ENCODE assay signal across 15 cellular contexts in the genomic region with DNA sequence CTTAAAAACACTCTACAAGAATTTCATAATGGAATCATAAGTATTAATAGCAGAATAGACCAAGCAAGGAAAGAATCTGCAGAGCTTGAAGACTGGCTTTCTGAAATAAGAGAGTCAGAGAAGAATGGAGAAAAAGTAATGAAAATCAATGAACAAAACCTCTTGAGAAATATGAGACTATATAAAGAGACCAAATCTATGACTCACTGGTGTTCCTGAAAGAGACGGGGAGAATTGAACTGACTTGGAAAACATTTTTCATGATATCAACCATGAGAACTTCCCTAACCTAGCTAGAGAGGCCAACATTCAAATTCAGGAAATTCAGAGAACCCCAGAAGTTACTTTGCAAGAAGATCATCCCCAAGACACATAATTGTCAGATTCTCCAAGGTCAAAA.
DNase-seq lines count a peak whose midpoint lies in the region; ATAC-seq and TF ChIP-seq lines count a peak whose summit lies in the region.
"Had no signal": no experiment of that assay in that cellular context is flagged by ENCODE, and none has a peak within 500 bp of the region (broad histone marks: within the 10 kb centered on the region; RNA-seq: fewer than 3 reads in every experiment).

No MANE protein-coding gene starts in this region.

- peak overlapping the region; percentile 1; the same call in 1 of the 2 replicates for H3K4ac ChIP-seq in IMR-90 (ENCODE audit: low read depth, low read length)

- intact Hi-C loops in IMR-90 (cut with micrococcal nuclease) = no loop called here

- POLR2A ChIA-PET in IMR-90 (lab: Charles Lee; ENCODE audit: unreplicated experiment) (no interaction called here), GM10248 (lab: Yijun Ruan, JAX) (interaction anchor here (0.5 kb wide), 1 partner anchor 477 kb away, joined by 3 read pairs; no protein-coding TSS in a partner anchor)

- H2BK120ac ChIP-seq in IMR-90 (ENCODE audit: low read depth, low read length) = peak overlapping the region; percentile 27; the same call in 1 of the 2 replicates

- no peak overlapping the region for H2AK9ac ChIP-seq in IMR-90 (replicated peaks; ENCODE audit: low read depth, low read length, poor library complexity)

- no peak overlapping the region for H4K91ac ChIP-seq in IMR-90 (ENCODE audit: insufficient read depth, low read depth, low read length)

- H3K9me3 ChIP-seq in IMR-90 (ENCODE audit: control insufficient read depth, insufficient read depth, low read length) = peaks cover 7% of the 10 kb centered on the region; the same call in 1 of the 2 replicates
- no peaks in the 10 kb centered on the region for H3K9me3 ChIP-seq in HAP-1
- H3K9me3 ChIP-seq: Caco-2 had no signal

- H4K20me1 ChIP-seq in IMR-90 (ENCODE audit: insufficient read depth, low read length) = no peaks in the 10 kb centered on the region

- TF ChIP-seq POLR2A in IMR-90 (IDR thresholded peaks at IDR 0.05; ENCODE audit: low read depth, low read length) = no peak

- no peak overlapping the region for H3K9ac ChIP-seq in IMR-90 (ENCODE audit: low read depth, low read length)

- TF ChIP-seq CTCF in IMR-90 (conservative IDR thresholded peaks at IDR 0.05; ENCODE audit: low read depth, low read length) (no peak), astrocyte of the spinal cord (IDR thresholded peaks at IDR 0.05; ENCODE audit: low read depth, low read length) (no peak), fibroblast of pulmonary artery (IDR thresholded peaks at IDR 0.05; ENCODE audit: low read length, missing control alignments) (no peak), GM10248 (IDR thresholded peaks at IDR 0.05; ENCODE audit: control extremely low read depth, extremely low read depth, low read depth, missing control alignments) (no peak)

- no peak overlapping the region; the same call in 1 of the 2 replicates for H3K14ac ChIP-seq in IMR-90 (replicated peaks; ENCODE audit: low read depth, low read length)

- in situ Hi-C loops in IMR-90 (cut with MboI; ENCODE audit: low sequenced_read_pairs) (no loop called here), astrocyte of the spinal cord (cut with HindIII; ENCODE audit: low sequenced_read_pairs) (no loop called here), HAP-1 (cut with MboI; ENCODE audit: low sequenced_read_pairs) (no loop called here)

- no TSS peak for BruUV-seq in IMR-90 (replicated peaks; lab: Mats Ljungman, UMichigan)

- H3K23ac ChIP-seq in IMR-90 (ENCODE audit: low read depth, low read length) = no peak overlapping the region; the same call in 1 of the 2 replicates

- DNase-seq in DMS53 (lab: John Stamatoyannopoulos, UW) (peak; percentile 1), IMR-90 (peak; percentile 41), astrocyte of the spinal cord (ENCODE audit: low read depth, low spot score) (peak; percentile 45), fibroblast of pulmonary artery (ENCODE audit: low read depth) (peak; percentile 32), GM10248 (ENCODE audit: extremely low spot score) (no peak), HAP-1 (ENCODE audit: low spot score in 2 of 2) (no peak), ecto neural progenitor cell (ENCODE audit: low spot score) (no peak)
- DNase-seq: Caco-2; CD8-positive, alpha-beta memory T cell; H7; KBM-7 had no signal

- ATAC-seq in IMR-90 (ENCODE audit: low read depth) = no peak
- ATAC-seq in HG03135 (IDR thresholded peaks at IDR 0.05; ENCODE audit: unreplicated experiment) = no peak

- H3K56ac ChIP-seq in IMR-90 (ENCODE audit: extremely low read depth, insufficient read depth, low read length) = no peak overlapping the region

- dilution Hi-C loops in IMR-90 (cut with HindIII; ENCODE audit: low sequenced_read_pairs, unreplicated experiment) = no loop called here

- no peak overlapping the region; the same call in 1 of the 2 replicates for H3K18ac ChIP-seq in IMR-90 (ENCODE audit: low read depth, low read length)

- H3K4me3 ChIP-seq in IMR-90 (ENCODE audit: insufficient read depth, low read depth, low read length) (no peak overlapping the region), astrocyte of the spinal cord (ENCODE audit: low read depth, low read length) (no peak overlapping the region), fibroblast of pulmonary artery (replicated peaks; ENCODE audit: low read depth, low read length) (no peak overlapping the region), HAP-1 (no peak overlapping the region)
- H3K4me3 ChIP-seq: GM23338 had no signal

- H2AK5ac ChIP-seq in IMR-90 (ENCODE audit: low read depth, low read length) = no peak overlapping the region

- H3K9me1 ChIP-seq in IMR-90 (ENCODE audit: insufficient read depth, low read length) = peaks cover 12% of the 10 kb centered on the region

- H3K36me3 ChIP-seq in IMR-90 (ENCODE audit: control insufficient read depth, insufficient read depth, low read length) (no peaks in the 10 kb centered on the region), HAP-1 (replicated peaks) (no peaks in the 10 kb centered on the region)

- WGBS in IMR-90 (ENCODE audit: extremely low coverage in 2 of 2, insufficient read length in 1 of 2), 2 experiments = no CpG with 5 or more reads among the region's 1 CpG

- H2BK20ac ChIP-seq in IMR-90 (ENCODE audit: low read depth, low read length) = peak overlapping the region; percentile 29

- TF ChIP-seq RAD21 in IMR-90 (IDR thresholded peaks at IDR 0.05; ENCODE audit: low read length) = no peak

- H4K8ac ChIP-seq in IMR-90 (ENCODE audit: low read depth in 2 of 2, low read length in 2 of 2) = no peak overlapping the region

- peak overlapping the region; percentile 55; the same call in 1 of the 2 replicates for H3K4me2 ChIP-seq in IMR-90 (ENCODE audit: low read depth, low read length)
- H3K4me2 ChIP-seq: GM23338 had no signal

- H3K27me3 ChIP-seq in IMR-90 (ENCODE audit: control insufficient read depth, insufficient read depth, low read length) (no peaks in the 10 kb centered on the region), HAP-1 (ENCODE audit: low read depth) (no peaks in the 10 kb centered on the region)

- peaks cover 0 to 29% of the 10 kb centered on the region in 2 experiments; a peak in 2 of 4 replicates for H3K79me1 ChIP-seq in IMR-90 (ENCODE audit: low read depth in 1 of 2, low read length in 2 of 2)

- H2AFZ ChIP-seq in IMR-90 (replicated peaks; ENCODE audit: low read length, poor library complexity) = no peak overlapping the region
- H2AFZ ChIP-seq: GM23338 had no signal

- CTCF ChIA-PET in IMR-90 (lab: Yijun Ruan, JAX) (interaction anchor here (0.7 kb wide), 1 partner anchor 19 kb away, joined by 3 read pairs; no protein-coding TSS in a partner anchor), GM10248 (lab: Yijun Ruan, JAX) (interaction anchor here (1.0 to 1.3 kb wide), 3 partner anchors 10 to 309 kb away, joined by 3 read pairs; no protein-coding TSS in a partner anchor)

- no peak overlapping the region for H4K5ac ChIP-seq in IMR-90 (ENCODE audit: low read depth, low read length)

- no peak overlapping the region for H2BK15ac ChIP-seq in IMR-90 (ENCODE audit: low read depth, low read length)

- peak overlapping the region; percentile 66 for H2BK5ac ChIP-seq in IMR-90 (ENCODE audit: low read depth, low read length, poor library complexity, severe bottlenecking)

- H3K27ac ChIP-seq in IMR-90 (ENCODE audit: insufficient read depth, low read length) = no peak overlapping the region
- H3K27ac ChIP-seq: 22Rv1, HL-60 had no signal

- H3K4me1 ChIP-seq in IMR-90 (ENCODE audit: control insufficient read depth, insufficient read depth, low read length) (peaks cover 6% of the 10 kb centered on the region), HAP-1 (no peaks in the 10 kb centered on the region)
- H3K4me1 ChIP-seq: Caco-2 had no signal

TF ChIP-seq in IMR-90, 13 proteins besides CTCF, POLR2A, EP300 and RAD21:
- TF ChIP-seq NFE2L2 (IDR thresholded peaks at IDR 0.05; ENCODE audit: low read depth, low read length) = no peak
- TF ChIP-seq FOS (IDR thresholded peaks at IDR 0.05; ENCODE audit: low read depth, low read length) = no peak
- no peak for TF ChIP-seq RFX5 (IDR thresholded peaks at IDR 0.05; ENCODE audit: low read depth, low read length)
- TF ChIP-seq MAZ (IDR thresholded peaks at IDR 0.05; ENCODE audit: borderline replicate concordance, low read depth, low read length) = no peak
- TF ChIP-seq SMC3 (IDR thresholded peaks at IDR 0.05; ENCODE audit: low read depth, low read length) = no peak
- TF ChIP-seq MXI1 (IDR thresholded peaks at IDR 0.05; ENCODE audit: borderline replicate concordance, low read depth, low read length) = no peak
TF ChIP-seq in IMR-90: peak in this region for 0.

Comparison
In these comparisons a context has a peak if more than half of its experiments do, and no peak if none do; other contexts are left out.
1. DNase-seq: peak in DMS53 (single experiment), IMR-90 (single experiment), astrocyte of the spinal cord (single experiment) and fibroblast of pulmonary artery (single experiment); none in GM10248 (single experiment), HAP-1 (0 of 2) and ecto neural progenitor cell (single experiment).